In the genomic region with DNA sequence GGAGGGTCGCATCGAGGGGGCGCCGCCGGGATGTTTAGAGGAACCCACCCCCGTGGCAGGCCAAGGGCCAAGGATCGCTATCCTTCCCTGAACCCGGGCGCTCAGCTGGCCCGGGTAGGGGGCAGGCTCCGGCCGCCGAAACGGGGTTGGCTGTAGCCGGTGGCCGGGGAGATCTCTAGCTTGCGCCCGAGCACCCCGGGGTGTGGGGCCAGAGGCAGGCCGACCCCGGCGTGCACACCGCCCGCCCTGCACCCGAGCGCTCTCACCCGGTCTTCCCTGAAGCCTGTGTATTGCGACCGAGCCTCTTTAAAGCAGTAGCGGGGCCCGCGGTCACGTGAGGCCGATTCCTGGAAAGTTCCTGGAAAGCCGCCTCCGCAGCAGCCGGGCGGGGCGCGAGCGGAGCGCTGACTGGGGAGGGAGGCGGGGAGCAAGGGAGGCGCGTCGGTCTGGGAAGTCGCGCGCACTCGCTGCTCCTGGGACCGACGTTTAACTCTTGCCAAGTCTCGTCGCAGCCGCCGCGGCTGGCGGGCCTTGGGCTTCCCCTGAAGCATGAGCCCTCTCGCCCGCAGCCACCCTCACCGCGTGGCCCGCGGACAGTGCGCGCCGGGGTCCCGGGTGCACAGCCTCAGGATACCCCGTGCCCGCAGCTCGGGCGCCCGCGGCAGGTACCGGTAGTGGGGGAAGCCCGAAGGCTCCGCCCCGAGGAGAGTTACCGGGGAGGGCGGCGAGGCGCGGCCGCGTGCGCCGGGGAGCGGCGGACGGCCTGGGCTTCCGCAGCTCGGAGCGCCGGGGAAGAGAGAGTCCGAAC, we compare ENCODE assay signal across 8 cellular contexts. TPM values are rescaled to one million over a fixed set of nuclear protein-coding genes. Genes with fewer than 3 reads are reported as not detected.
DNase-seq lines count a peak whose midpoint lies in the region; ATAC-seq and TF ChIP-seq lines count a peak whose summit lies in the region.

No MANE protein-coding gene starts in this region.

- CTCF ChIA-PET in CD4-positive, alpha-beta T cell (lab: Charles Lee), result interaction anchor here (1.3 to 2.3 kb wide), 2 partner anchors 68 to 532 kb away, joined by 7 to 10 read pairs; no protein-coding TSS in a partner anchor

- no peaks in the 10 kb centered on the region for H3K9me3 ChIP-seq in CD4-positive, alpha-beta T cell (ENCODE audit: control insufficient read depth, low read length)

- ATAC-seq in CD4-positive, alpha-beta T cell (ENCODE audit: poor library complexity), result peak; percentile 59
- ATAC-seq in GM19372 (IDR thresholded peaks at IDR 0.05; ENCODE audit: low read depth, unreplicated experiment) (peak; percentile 47), HG03521 (IDR thresholded peaks at IDR 0.05; ENCODE audit: unreplicated experiment) (peak; percentile 40)

- peak overlapping the region; percentile 86 for H3K27ac Mint-ChIP-seq in CD4-positive, alpha-beta T cell
- H3K27ac Mint-ChIP-seq in endothelial cell (ENCODE audit: unreplicated experiment) (no peak overlapping the region), mesothelial cell of epicardium (peak overlapping the region; percentile 87)

- H3K9me3 Mint-ChIP-seq in CD4-positive, alpha-beta T cell, result no peaks in the 10 kb centered on the region
- no peaks in the 10 kb centered on the region for H3K9me3 Mint-ChIP-seq in endothelial cell (ENCODE audit: unreplicated experiment)
- no peaks in the 10 kb centered on the region for H3K9me3 Mint-ChIP-seq in mesothelial cell of epicardium

- peak overlapping the region; percentile 95 for H3K4me3 Mint-ChIP-seq in CD4-positive, alpha-beta T cell
- H3K4me3 Mint-ChIP-seq in endothelial cell (ENCODE audit: unreplicated experiment) (peak overlapping the region; percentile 89), mesothelial cell of epicardium (peak overlapping the region; percentile 79)

- H3K27ac ChIP-seq in CD4-positive, alpha-beta T cell (ENCODE audit: low read depth, low read length), result peak overlapping the region; percentile 67

- peaks cover 19% of the 10 kb centered on the region for H3K36me3 Mint-ChIP-seq in CD4-positive, alpha-beta T cell (ENCODE audit: low read depth)
- H3K36me3 Mint-ChIP-seq in endothelial cell (ENCODE audit: low read depth, unreplicated experiment) (peaks cover 12% of the 10 kb centered on the region), mesothelial cell of epicardium (peaks cover 12% of the 10 kb centered on the region)

- intact Hi-C loops in CD4-positive, alpha-beta T cell (cut with DNase I, micrococcal nuclease), result loop anchor here (2.0 to 10.0 kb wide), 6 partner anchors 68 to 1504 kb away; a partner anchor contains a TSS

- POLR2A ChIA-PET in CD4-positive, alpha-beta T cell (lab: Charles Lee), result interaction anchor here (0.6 to 3.1 kb wide), 4 partner anchors 20 to 531 kb away, joined by 4 to 22 read pairs (median 10); a partner anchor contains a TSS

- peak; percentile 59 to 83 (median 73) for DNase-seq in CD4-positive, alpha-beta T cell
- DNase-seq in NOMO-1 (lab: John Stamatoyannopoulos, UW; ENCODE audit: unreplicated experiment in 2 of 2), result peak; percentile 63 to 84
- DNase-seq in activated CD8-positive, alpha-beta memory T cell treated with anti-CD3 and anti-CD28 coated beads, Interleukin-2, amount 50 U/mL, for 4 hours, result peak; percentile 91
- peak; percentile 91 for DNase-seq in endothelial cell (ENCODE audit: low spot score)
- peak; percentile 85 to 92 for DNase-seq in mesothelial cell of epicardium (ENCODE audit: low spot score in 2 of 2, unreplicated experiment in 2 of 2)
- peak; percentile 86 to 88 for DNase-seq in stimulated activated CD8-positive, alpha-beta memory T cell treated with anti-CD3 and anti-CD28 coated beads, Interleukin-15, amount 100 ng/mL, for 4 hours (ENCODE audit: low read depth in 2 of 2)

- no peak for TF ChIP-seq CTCF in CD4-positive, alpha-beta T cell (IDR thresholded peaks at IDR 0.05)
- no peak for TF ChIP-seq CTCF in endothelial cell (IDR thresholded peaks at IDR 0.05; ENCODE audit: unreplicated experiment)
- no peak for TF ChIP-seq CTCF in mesothelial cell of epicardium (IDR thresholded peaks at IDR 0.05; ENCODE audit: unreplicated experiment)

- no peaks in the 10 kb centered on the region for H3K27me3 ChIP-seq in CD4-positive, alpha-beta T cell (ENCODE audit: control insufficient read depth, insufficient read depth, low read length)

- H3K27me3 Mint-ChIP-seq in CD4-positive, alpha-beta T cell, result no peaks in the 10 kb centered on the region
- H3K27me3 Mint-ChIP-seq in endothelial cell (ENCODE audit: unreplicated experiment) (peaks cover 17% of the 10 kb centered on the region), mesothelial cell of epicardium (ENCODE audit: low read depth) (peaks cover 10% of the 10 kb centered on the region)

- H3K4me1 Mint-ChIP-seq in CD4-positive, alpha-beta T cell (ENCODE audit: low read depth), result peaks cover 31% of the 10 kb centered on the region
- H3K4me1 Mint-ChIP-seq in endothelial cell (ENCODE audit: unreplicated experiment) (peaks cover 11% of the 10 kb centered on the region), mesothelial cell of epicardium (peaks cover 20% of the 10 kb centered on the region)

RNA-seq across cellular contexts. Expression of a gene that starts 1.7 kb away (rescaled TPM):
- 1 to 10 TPM; 4.1 to 4.2 TPM for total RNA-seq in CD4-positive, alpha-beta T cell
- total RNA-seq in endothelial cell (ENCODE audit: unreplicated experiment) (19.5 TPM), mesothelial cell of epicardium (11.8 to 13.9 TPM (median 12.7 TPM) in 3 replicates)

Comparison
In these comparisons a context has a peak if more than half of its experiments do, and no peak if none do; other contexts are left out.
1. Peak in every context shown above with its lines: DNase-seq, ATAC-seq and H3K27ac ChIP-seq.